ENCODE assay signal across 8 cellular contexts in the genomic region with DNA sequence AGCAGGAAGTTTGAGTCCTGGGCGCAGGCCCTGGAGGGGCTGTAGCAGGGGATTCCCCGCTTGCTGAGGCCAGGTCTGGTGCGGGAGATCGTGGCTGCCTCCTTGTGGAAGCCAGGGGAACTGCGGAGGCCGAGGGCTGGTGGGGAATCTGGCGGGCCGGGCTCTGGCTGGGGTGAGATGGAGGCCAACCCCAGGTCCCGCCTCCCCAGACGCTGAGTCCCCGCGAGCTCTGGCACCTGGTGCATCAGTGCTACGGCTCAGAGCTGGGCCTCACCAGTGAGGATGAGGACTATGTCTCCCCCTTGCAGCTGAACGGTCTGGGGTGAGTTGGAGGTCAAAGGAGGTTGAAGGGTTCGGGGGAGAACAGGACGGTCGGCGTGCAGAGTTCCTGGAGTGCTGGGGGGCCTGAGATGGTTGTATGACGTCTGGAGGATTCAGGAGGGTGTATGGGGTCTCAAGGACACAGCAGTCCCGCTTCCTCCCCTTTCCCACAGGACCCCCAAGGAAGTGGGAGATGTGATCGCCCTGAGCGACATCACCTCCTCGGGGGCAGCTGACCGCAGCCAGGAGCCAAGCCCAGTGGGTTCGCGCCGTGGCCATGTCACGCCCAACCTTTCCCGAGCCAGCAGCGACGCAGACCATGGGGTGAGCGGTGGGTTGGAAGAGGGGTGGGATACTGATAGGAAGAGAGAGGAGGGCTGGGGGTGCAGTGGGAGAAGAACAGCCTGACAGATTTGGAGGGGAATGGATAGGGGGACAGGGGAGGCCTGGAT. TPM values are rescaled to one million over a fixed set of nuclear protein-coding genes. Genes with fewer than 3 reads are reported as not detected.
A peak's percentile ranks its signal among the peaks of the same experiment; 100 is the strongest.
DNase-seq lines count a peak whose midpoint lies in the region; ATAC-seq and TF ChIP-seq lines count a peak whose summit lies in the region.

No MANE protein-coding gene starts in this region.

- H3K9me3 Mint-ChIP-seq in MCF 10A (ENCODE audit: unreplicated experiment): no peaks in the 10 kb centered on the region

- peak overlapping the region; percentile 19 for H3K27ac ChIP-seq in KOPT-K1 (ENCODE audit: low read depth, low read length, poor library complexity, severe bottlenecking)

- intact Hi-C loops in MCF 10A (cut with micrococcal nuclease) (loop anchor here (1.0 kb wide), 1 partner anchor 40 kb away; no protein-coding TSS in a partner anchor), left colon (cut with DNase I, micrococcal nuclease) (loop anchor here (2.0 to 5.0 kb wide), 2 partner anchors 40 to 41 kb away; no protein-coding TSS in a partner anchor)

- no peaks in the 10 kb centered on the region for H3K27me3 Mint-ChIP-seq in MCF 10A (ENCODE audit: insufficient read depth, unreplicated experiment)

- H3K4me1 Mint-ChIP-seq in MCF 10A (ENCODE audit: insufficient read depth, unreplicated experiment): no peaks in the 10 kb centered on the region

- no TSS peak for BruUV-seq in MCF 10A (replicated peaks; lab: Mats Ljungman, UMichigan)

- H3K36me3 Mint-ChIP-seq in MCF 10A (ENCODE audit: insufficient read depth, unreplicated experiment): peaks cover 59% of the 10 kb centered on the region

- H3K9me3 ChIP-seq in KOPT-K1 (ENCODE audit: insufficient read depth, low read length, poor library complexity, severe bottlenecking): no peaks in the 10 kb centered on the region

- H3K36me3 ChIP-seq in KOPT-K1 (ENCODE audit: insufficient read depth, low read length): peaks cover 99% of the 10 kb centered on the region

- POLR2A ChIA-PET in MCF 10A (lab: Yijun Ruan, JAX): interaction anchor here (0.5 to 2.2 kb wide), 3 partner anchors 12 to 41 kb away, joined by 3 to 6 read pairs (median 3); no protein-coding TSS in a partner anchor

- H3K4me3 Mint-ChIP-seq in MCF 10A (ENCODE audit: unreplicated experiment): no peak overlapping the region

- peak; percentile 73 for DNase-seq in Daoy (ENCODE audit: low read depth)
- DNase-seq in activated CD4-positive, CD25-positive, alpha-beta regulatory T cell (lab: John Stamatoyannopoulos, UW): peak; percentile 56 to 71 (median 60)
- peak; percentile 44 for DNase-seq in MCF 10A (ENCODE audit: unreplicated experiment)
- DNase-seq in left colon: peak; percentile 67 to 83
- peak; percentile 56 to 79 (median 67) for DNase-seq in stimulated activated CD4-positive, alpha-beta T cell treated with anti-CD3 and anti-CD28 coated beads, TNF-alpha, amount 100 ng/mL, for 1 hour (ENCODE audit: low read depth in 3 of 3, low spot score in 1 of 3)

- H3K27ac Mint-ChIP-seq in MCF 10A (ENCODE audit: low read depth, unreplicated experiment): no peak overlapping the region

- CTCF ChIA-PET in MCF 10A (lab: Yijun Ruan, JAX): interaction anchor here (0.7 to 4.6 kb wide), 17 partner anchors 8 to 1807 kb away, joined by 3 to 45 read pairs (median 4); no protein-coding TSS in a partner anchor

- peak; percentile 85 for TF ChIP-seq CTCF in MCF 10A (IDR thresholded peaks at IDR 0.05; ENCODE audit: unreplicated experiment)

- peak; percentile 80 for ATAC-seq in left colon
- no peak for ATAC-seq in HG03457 (IDR thresholded peaks at IDR 0.05; ENCODE audit: unreplicated experiment)
- ATAC-seq in HG02970 (IDR thresholded peaks at IDR 0.05; ENCODE audit: low FRiP score, unreplicated experiment): no peak

RNA-seq across cellular contexts. Expression of a gene that starts 13.1 kb away (rescaled TPM):
- 11.6 and 14.1 TPM in 2 replicates for total RNA-seq in Daoy (2014; rRNA removed; shearing (Covaris generic))
- total RNA-seq in MCF 10A (2022) (46.7 and 48.1 TPM in 2 replicates), left colon (10 to 100 TPM; 17.1 to 32.3 TPM)

RNA-seq across cellular contexts. Expression of a gene that starts 17.0 kb away (rescaled TPM):
- 2.9 and 6.6 TPM in 2 replicates for total RNA-seq in Daoy (2014; rRNA removed; shearing (Covaris generic))
- total RNA-seq in MCF 10A (2022) (0.19 and 0.27 TPM in 2 replicates), left colon (1 to 10 TPM; 2.2 to 4.1 TPM)

RNA-seq across cellular contexts. Expression of a gene that starts 28.3 kb away (rescaled TPM):
- not detected in 2 replicates for total RNA-seq in Daoy (2014; rRNA removed; shearing (Covaris generic))
- not detected in 2 replicates for total RNA-seq in MCF 10A (2022)
- total RNA-seq in left colon: 1 to 10 TPM in 1 of 2 donors, under 1 TPM in 1; 0.95 to 1.1 TPM

RNA-seq across cellular contexts. Expression of a gene that starts 49.2 kb away (rescaled TPM):
- 1.8 and 1.9 TPM in 2 replicates for total RNA-seq in Daoy (2014; rRNA removed; shearing (Covaris generic))
- total RNA-seq in MCF 10A (2022) (0.40 and 1.0 TPM in 2 replicates), left colon (1 to 10 TPM; 5.8 to 6.4 TPM)
